In genomic region chr10:91558473-91558872, GRCh38 we compare ENCODE assay signal across 20 cellular contexts.
"Had no signal": no experiment of that assay in that cellular context is flagged by ENCODE, and none has a peak within 500 bp of the region (broad histone marks: within the 10 kb centered on the region; RNA-seq: fewer than 3 reads in every experiment).

No MANE protein-coding gene starts in this region.

- H3K4me3 ChIP-seq: esophagus squamous epithelium, gastroesophageal sphincter, left lung, lower lobe of right lung, stomach, thoracic aorta had no signal

- FAIRE-seq: colon, keratinocyte, small intestine, urothelium cell line had no signal

- DNase-seq: esophagus squamous epithelium; foreskin fibroblast; glutamatergic neuron; immature natural killer cell; left lung; lower lobe of right lung; midbrain; occipital lobe; stimulated activated CD4-positive, alpha-beta T cell treated with anti-CD3 and anti-CD28 coated beads, Interleukin-12 subunit alpha, Interleukin-12 subunit beta, amount 100 ng/mL, for 4 hours; stimulated activated naive CD4-positive, alpha-beta T cell; stomach; substantia nigra had no signal

- H3K27ac ChIP-seq: esophagus squamous epithelium, gastroesophageal sphincter, left lung, lower lobe of right lung, parathyroid adenoma had no signal

- H3K9me3 ChIP-seq: esophagus squamous epithelium, gastroesophageal sphincter, left lung, lower lobe of right lung, thoracic aorta had no signal

- H3K9ac ChIP-seq: parathyroid adenoma had no signal

- H3K27me3 ChIP-seq: esophagus squamous epithelium, gastroesophageal sphincter, left lung, stomach had no signal

- ATAC-seq: gastroesophageal sphincter; left lung; lower lobe of right lung; natural killer cell treated with Interleukin-12 subunit alpha and Interleukin-12 subunit beta and Interleukin-15 and Interleukin-18, amount 100 ng/mL, for 72 hours had no signal

- H3K4me1 ChIP-seq: lower lobe of right lung, parathyroid adenoma had no signal

- H3K36me3 ChIP-seq: esophagus squamous epithelium, gastroesophageal sphincter, left lung, lower lobe of right lung, stomach, thoracic aorta had no signal

- H2AFZ ChIP-seq: parathyroid adenoma had no signal

- H3K79me2 ChIP-seq: parathyroid adenoma had no signal
